In genomic region chr3:143565943-143566342, GRCh38 we compare ENCODE assay signal across 14 cellular contexts.
DNase-seq lines count a peak whose midpoint lies in the region; ATAC-seq, FAIRE-seq and TF ChIP-seq lines count a peak whose summit lies in the region.
"Had no signal": no experiment of that assay in that cellular context is flagged by ENCODE, and none has a peak within 500 bp of the region (broad histone marks: within the 10 kb centered on the region; RNA-seq: fewer than 3 reads in every experiment).

No MANE protein-coding gene starts in this region.

- no peak overlapping the region for H3K4me3 Mint-ChIP-seq in activated T-helper 2 cell treated with anti-CD3 and anti-CD28 coated beads, Interferon-gamma antibody, Interleukin-2, Interleukin-4, amounts not matched to agents 10 μg/mL and 5 μg/mL and 100 μg/mL, durations not matched to agents 14 hours and 24 hours and 36 hours (ENCODE audit: low read depth)
- H3K4me3 Mint-ChIP-seq: activated T-cell treated with anti-CD3 and anti-CD28 coated beads, Interleukin-2, amount 50 U/mL, for 4 hours; memory B cell; T-helper 1 cell treated with Interleukin-12 subunit alpha and Interleukin-12 subunit beta and Interleukin-4 antibody, amounts not matched to agents 30 μg/mL and 1 μg/mL, for 36 hours had no signal

- no peaks in the 10 kb centered on the region for H3K27me3 ChIP-seq in bronchial epithelial cell (ENCODE audit: control insufficient read depth, insufficient read depth, low read length)

- peaks cover 4% of the 10 kb centered on the region for H3K27me3 Mint-ChIP-seq in activated T-helper 2 cell treated with anti-CD3 and anti-CD28 coated beads, Interferon-gamma antibody, Interleukin-2, Interleukin-4, amounts not matched to agents 10 μg/mL and 5 μg/mL and 100 μg/mL, durations not matched to agents 14 hours and 24 hours and 36 hours (ENCODE audit: low read depth)
- H3K27me3 Mint-ChIP-seq: memory B cell had no signal

- no peaks in the 10 kb centered on the region for H3K4me1 Mint-ChIP-seq in activated T-helper 2 cell treated with anti-CD3 and anti-CD28 coated beads, Interferon-gamma antibody, Interleukin-2, Interleukin-4, amounts not matched to agents 10 μg/mL and 5 μg/mL and 100 μg/mL, durations not matched to agents 14 hours and 24 hours and 36 hours (ENCODE audit: low read depth)

- H3K27ac Mint-ChIP-seq in activated T-helper 2 cell treated with anti-CD3 and anti-CD28 coated beads, Interferon-gamma antibody, Interleukin-2, Interleukin-4, amounts not matched to agents 10 μg/mL and 5 μg/mL and 100 μg/mL, durations not matched to agents 14 hours and 24 hours and 36 hours, result no peak overlapping the region
- H3K27ac Mint-ChIP-seq: memory B cell; T-helper 1 cell treated with Interleukin-12 subunit alpha and Interleukin-12 subunit beta and Interleukin-4 antibody, amounts not matched to agents 30 μg/mL and 1 μg/mL, for 36 hours had no signal

- no peaks in the 10 kb centered on the region for H3K36me3 Mint-ChIP-seq in activated T-helper 2 cell treated with anti-CD3 and anti-CD28 coated beads, Interferon-gamma antibody, Interleukin-2, Interleukin-4, amounts not matched to agents 10 μg/mL and 5 μg/mL and 100 μg/mL, durations not matched to agents 14 hours and 24 hours and 36 hours (ENCODE audit: low read depth)
- H3K36me3 Mint-ChIP-seq: memory B cell had no signal

- H3K9me3 Mint-ChIP-seq in activated T-helper 2 cell treated with anti-CD3 and anti-CD28 coated beads, Interferon-gamma antibody, Interleukin-2, Interleukin-4, amounts not matched to agents 10 μg/mL and 5 μg/mL and 100 μg/mL, durations not matched to agents 14 hours and 24 hours and 36 hours, result no peaks in the 10 kb centered on the region
- H3K9me3 Mint-ChIP-seq: activated T-cell treated with anti-CD3 and anti-CD28 coated beads, Interleukin-2, amount 50 U/mL, for 4 hours; memory B cell; T-helper 1 cell treated with Interleukin-12 subunit alpha and Interleukin-12 subunit beta and Interleukin-4 antibody, amounts not matched to agents 30 μg/mL and 1 μg/mL, for 36 hours had no signal

- no peak for TF ChIP-seq CTCF in AG09309 (IDR thresholded peaks at IDR 0.05; ENCODE audit: control insufficient read depth, insufficient read depth, low read depth, low read length, missing control alignments)
- TF ChIP-seq CTCF in bronchial epithelial cell (IDR thresholded peaks at IDR 0.05; ENCODE audit: insufficient read depth, low read length, severe bottlenecking), result no peak

- peak; percentile 29 for DNase-seq in AG09309 (ENCODE audit: low read depth)
- peak; percentile 61 for DNase-seq in MV-4-11 (lab: John Stamatoyannopoulos, UW)
- peak; percentile 63 for DNase-seq in bronchial epithelial cell (ENCODE audit: low read depth)
- peak; percentile 21 for DNase-seq in inferior parietal cortex (ENCODE audit: extremely low spot score)
- DNase-seq in NCI-H2196 treated with DMSO at 0.1 percent for 48 hours (lab: John Stamatoyannopoulos, UW; ENCODE audit: unreplicated experiment), result no peak
- no peak for DNase-seq in NCI-H2029 (lab: John Stamatoyannopoulos, UW)
- DNase-seq in activated T-helper 2 cell treated with anti-CD3 and anti-CD28 coated beads, Interferon-gamma antibody, Interleukin-2, Interleukin-4, amounts not matched to agents 10 μg/mL and 5 μg/mL and 100 μg/mL, durations not matched to agents 14 hours and 24 hours and 36 hours (ENCODE audit: low spot score), result no peak
- DNase-seq in sciatic nerve (ENCODE audit: low spot score), result no peak
- DNase-seq: activated CD4-positive, alpha-beta T cell treated with anti-CD3 and anti-CD28 coated beads for 48 hours; activated T-cell treated with anti-CD3 and anti-CD28 coated beads, Interleukin-2, amount 50 U/mL, for 4 hours; NCI-H1105 had no signal

- H3K36me3 ChIP-seq in bronchial epithelial cell (ENCODE audit: control insufficient read depth, insufficient read depth, low read length), result no peaks in the 10 kb centered on the region

- H3K4me3 ChIP-seq in AG09309 (ENCODE audit: control insufficient read depth, low read depth, low read length) (no peak overlapping the region), bronchial epithelial cell (ENCODE audit: low read depth, low read length) (no peak overlapping the region)

- FAIRE-seq in bronchial epithelial cell (lab: Jason Lieb, UNC), result no peak
- FAIRE-seq: colon had no signal

- intact Hi-C loops in activated T-helper 2 cell treated with anti-CD3 and anti-CD28 coated beads, Interferon-gamma antibody, Interleukin-2, Interleukin-4, amounts not matched to agents 10 μg/mL and 5 μg/mL and 100 μg/mL, durations not matched to agents 14 hours and 24 hours and 36 hours (cut with micrococcal nuclease), result no loop called here
- intact Hi-C loops in sciatic nerve (cut with DNase I), result no loop called here

- no peak for ATAC-seq in sciatic nerve
- ATAC-seq: activated T-cell treated with anti-CD3 and anti-CD28 coated beads, Interleukin-2, amount 50 U/mL, for 4 hours had no signal

Comparison
In these comparisons a context has a peak if more than half of its experiments do, and no peak if none do; other contexts are left out.
1. DNase-seq: peak in AG09309 (single experiment), MV-4-11 (single experiment), bronchial epithelial cell (single experiment) and inferior parietal cortex (single experiment); none in NCI-H2196 treated with DMSO at 0.1 percent for 48 hours (single experiment), NCI-H2029 (single experiment), activated T-helper 2 cell treated with anti-CD3 and anti-CD28 coated beads, Interferon-gamma antibody, Interleukin-2, Interleukin-4, amounts not matched to agents 10 μg/mL and 5 μg/mL and 100 μg/mL, durations not matched to agents 14 hours and 24 hours and 36 hours (single experiment) and sciatic nerve (single experiment).